Comparison of ENCODE assay signal across 18 cellular contexts in genomic region chr15:52287114-52287513, GRCh38. TPM values are rescaled to one million over a fixed set of nuclear protein-coding genes. Genes with fewer than 3 reads are reported as not detected.
DNase-seq lines count a peak whose midpoint lies in the region; ATAC-seq, FAIRE-seq and TF ChIP-seq lines count a peak whose summit lies in the region.
"Had no signal": no experiment of that assay in that cellular context is flagged by ENCODE, and none has a peak within 500 bp of the region (broad histone marks: within the 10 kb centered on the region; RNA-seq: fewer than 3 reads in every experiment).

No MANE protein-coding gene starts in this region.

- TF ChIP-seq CTCF in bronchial epithelial cell (IDR thresholded peaks at IDR 0.05; ENCODE audit: insufficient read depth, low read length, severe bottlenecking): no peak
- no peak for TF ChIP-seq CTCF in lower lobe of right lung (IDR thresholded peaks at IDR 0.05)
- TF ChIP-seq CTCF in type B pancreatic cell (conservative IDR thresholded peaks at IDR 0.05): no peak

- no peaks in the 10 kb centered on the region for H3K36me3 ChIP-seq in bronchial epithelial cell (ENCODE audit: control insufficient read depth, insufficient read depth, low read length)
- H3K36me3 ChIP-seq in lower lobe of right lung: no peaks in the 10 kb centered on the region
- H3K36me3 ChIP-seq: ovary had no signal

- H3K9me3 ChIP-seq in lower lobe of right lung: no peaks in the 10 kb centered on the region
- H3K9me3 ChIP-seq: ovary had no signal

- no peak for FAIRE-seq in bronchial epithelial cell (lab: Jason Lieb, UNC)
- FAIRE-seq: HTR-8/SVneo had no signal

- H3K27ac Mint-ChIP-seq in type B pancreatic cell: peak overlapping the region; percentile 85
- H3K27ac Mint-ChIP-seq: activated naive CD8-positive, alpha-beta T cell; naive B cell had no signal

- DNase-seq in NCI-H526 (lab: John Stamatoyannopoulos, UW) (peak; percentile 11 to 46), bronchial epithelial cell (ENCODE audit: low read depth) (peak; percentile 88), lower lobe of right lung (no peak), type B pancreatic cell (ENCODE audit: extremely low spot score, unreplicated experiment) (no peak), substantia nigra (lab: John Stamatoyannopoulos, UW) (no peak), DMS53 treated with DMSO at 0.1 percent for 48 hours (lab: John Stamatoyannopoulos, UW; ENCODE audit: unreplicated experiment) (no peak), mesenteric fat pad (ENCODE audit: low spot score) (no peak)
- DNase-seq: activated CD4-positive, alpha-beta T cell treated with anti-CD3 and anti-CD28 coated beads for 1 hour; activated CD8-positive, alpha-beta memory T cell treated with anti-CD3 and anti-CD28 coated beads for 24 hours; naive B cell; NCI-H1092; NCI-H510A; ovary; SHP77 treated with DMSO at 0.1 percent for 48 hours had no signal

- intact Hi-C loops in lower lobe of right lung (cut with DNase I): no loop called here

- H3K27ac ChIP-seq in lower lobe of right lung (peak overlapping the region; percentile 82), substantia nigra (ENCODE audit: low read depth, low read length, poor library complexity, severe bottlenecking) (no peak overlapping the region)
- H3K27ac ChIP-seq: ovary had no signal

- H3K4me1 Mint-ChIP-seq in type B pancreatic cell (ENCODE audit: unreplicated experiment): peaks cover 23% of the 10 kb centered on the region

- peak overlapping the region; percentile 42 for H3K4me3 Mint-ChIP-seq in type B pancreatic cell
- H3K4me3 Mint-ChIP-seq: activated naive CD8-positive, alpha-beta T cell; naive B cell had no signal

- peaks cover 6% of the 10 kb centered on the region for H3K4me1 ChIP-seq in lower lobe of right lung

- no peaks in the 10 kb centered on the region for H3K27me3 ChIP-seq in bronchial epithelial cell (ENCODE audit: control insufficient read depth, insufficient read depth, low read length)
- H3K27me3 ChIP-seq in lower lobe of right lung (ENCODE audit: low read depth): no peaks in the 10 kb centered on the region
- H3K27me3 ChIP-seq: ovary had no signal

- peak; percentile 41 to 64 for ATAC-seq in lower lobe of right lung
- ATAC-seq: HCT116, sciatic nerve had no signal

- no peak overlapping the region for H3K4me3 ChIP-seq in bronchial epithelial cell (ENCODE audit: low read depth, low read length)
- H3K4me3 ChIP-seq in lower lobe of right lung: no peak overlapping the region
- H3K4me3 ChIP-seq: ovary had no signal

- H3K36me3 Mint-ChIP-seq in type B pancreatic cell: peaks cover 8% of the 10 kb centered on the region
- H3K36me3 Mint-ChIP-seq: activated naive CD8-positive, alpha-beta T cell; naive B cell had no signal

- H3K27me3 Mint-ChIP-seq in type B pancreatic cell: no peaks in the 10 kb centered on the region

- H3K9me3 Mint-ChIP-seq in type B pancreatic cell: no peaks in the 10 kb centered on the region
- H3K9me3 Mint-ChIP-seq: naive B cell had no signal

RNA-seq across cellular contexts. Expression of gene MYO5C, which starts 8.5 kb away (rescaled TPM):
- 17.8 and 19.7 TPM in 2 replicates for total RNA-seq in bronchial epithelial cell
- 74.7 TPM for total RNA-seq in lower lobe of right lung
- 17.5 and 21.4 TPM in 2 replicates for total RNA-seq in type B pancreatic cell (ENCODE audit: low replicate concordance)
- 18.5 TPM for total RNA-seq in mesenteric fat pad

Comparison
In these comparisons a context has a peak if more than half of its experiments do, and no peak if none do; other contexts are left out.
1. DNase-seq: peak in NCI-H526 (2 of 2) and bronchial epithelial cell (single experiment); none in lower lobe of right lung (single experiment), type B pancreatic cell (single experiment), substantia nigra (0 of 49), DMS53 treated with DMSO at 0.1 percent for 48 hours (single experiment) and mesenteric fat pad (single experiment).